ENCODE assay signal across 6 cellular contexts in genomic region chr11:65524010-65524746, GRCh38. TPM values are rescaled to one million over a fixed set of nuclear protein-coding genes. Genes with fewer than 3 reads are reported as not detected.
A peak's percentile ranks its signal among the peaks of the same experiment; 100 is the strongest.
DNase-seq lines count a peak whose midpoint lies in the region; ATAC-seq and TF ChIP-seq lines count a peak whose summit lies in the region.

No MANE protein-coding gene starts in this region.

- H3K4me3 ChIP-seq in BE2C (ENCODE audit: low read depth, low read length) = peak overlapping the region; percentile 41
- no peak overlapping the region for H3K4me3 ChIP-seq in SU-DHL-6 (ENCODE audit: insufficient read depth, low read length, poor library complexity, severe bottlenecking)
- peak overlapping the region; percentile 33 for H3K4me3 ChIP-seq in iPS-15b (ENCODE audit: low read depth, low read length)

- TF ChIP-seq CTCF in BE2C (IDR thresholded peaks at IDR 0.05; ENCODE audit: low read depth, low read length) (no peak), SU-DHL-6 (IDR thresholded peaks at IDR 0.05; ENCODE audit: insufficient read depth, low read length, poor library complexity, severe bottlenecking) (no peak), type B pancreatic cell (conservative IDR thresholded peaks at IDR 0.05) (no peak)

- ATAC-seq in GM21528 (IDR thresholded peaks at IDR 0.05; ENCODE audit: low FRiP score, unreplicated experiment) = no peak

- H4K20me1 ChIP-seq in SU-DHL-6 (ENCODE audit: low read depth, low read length) = no peaks in the 10 kb centered on the region

- H3K4me1 Mint-ChIP-seq in type B pancreatic cell (ENCODE audit: unreplicated experiment) = peaks cover 29% of the 10 kb centered on the region

- H3K79me2 ChIP-seq in SU-DHL-6 (ENCODE audit: insufficient read depth, low read length) = peaks cover 5% of the 10 kb centered on the region; the same call in 1 of the 2 replicates

- H3K9me3 Mint-ChIP-seq in type B pancreatic cell = no peaks in the 10 kb centered on the region

- no peaks in the 10 kb centered on the region for H3K27me3 ChIP-seq in BE2C
- no peaks in the 10 kb centered on the region for H3K27me3 ChIP-seq in SU-DHL-6 (ENCODE audit: low read length)
- peaks cover 8% of the 10 kb centered on the region for H3K27me3 ChIP-seq in iPS-15b (ENCODE audit: control insufficient read depth, insufficient read depth, low read length)

- H3K4me1 ChIP-seq in BE2C = no peaks in the 10 kb centered on the region
- H3K4me1 ChIP-seq in iPS-15b (ENCODE audit: control insufficient read depth, insufficient read depth, low read length) = peaks cover 7% of the 10 kb centered on the region

- H3K9me3 ChIP-seq in BE2C = no peaks in the 10 kb centered on the region
- no peaks in the 10 kb centered on the region for H3K9me3 ChIP-seq in SU-DHL-6 (ENCODE audit: insufficient read depth, low read length)
- no peaks in the 10 kb centered on the region for H3K9me3 ChIP-seq in iPS-15b (ENCODE audit: control insufficient read depth, insufficient read depth, low read length)

- H3K9ac ChIP-seq in SU-DHL-6 (ENCODE audit: low read length) = no peak overlapping the region
- H3K9ac ChIP-seq in iPS-15b (ENCODE audit: low read depth, low read length) = no peak overlapping the region

- H2AFZ ChIP-seq in SU-DHL-6 (ENCODE audit: low read depth, low read length, severe bottlenecking) = no peak overlapping the region

- no peaks in the 10 kb centered on the region for H3K36me3 ChIP-seq in BE2C
- no peaks in the 10 kb centered on the region for H3K36me3 ChIP-seq in SU-DHL-6 (ENCODE audit: low read length)
- H3K36me3 ChIP-seq in iPS-15b (ENCODE audit: control insufficient read depth, insufficient read depth, low read length) = peaks cover 8% of the 10 kb centered on the region

- H3K27me3 Mint-ChIP-seq in type B pancreatic cell = no peaks in the 10 kb centered on the region

- H3K4me3 Mint-ChIP-seq in type B pancreatic cell = peak overlapping the region; percentile 77

- H3F3A ChIP-seq in SU-DHL-6 (ENCODE audit: insufficient read depth) = no peaks in the 10 kb centered on the region; the same call in 1 of the 2 replicates

- no peak for DNase-seq in BE2C
- no peak for DNase-seq in type B pancreatic cell (ENCODE audit: extremely low spot score, unreplicated experiment)
- DNase-seq in stimulated activated CD4-positive, alpha-beta T cell treated with anti-CD3 and anti-CD28 coated beads, Interleukin-2, amount 100 ng/mL, for 48 hours = no peak

- no peaks in the 10 kb centered on the region for H3K9me2 ChIP-seq in SU-DHL-6 (replicated peaks; ENCODE audit: insufficient read depth, low read length)

- H3K27ac Mint-ChIP-seq in type B pancreatic cell = peak overlapping the region; percentile 68

- peak overlapping the region; percentile 36 for H3K4me2 ChIP-seq in SU-DHL-6 (ENCODE audit: low read depth, low read length, poor library complexity, severe bottlenecking)

- H3K36me3 Mint-ChIP-seq in type B pancreatic cell = no peaks in the 10 kb centered on the region

- H3K27ac ChIP-seq in SU-DHL-6 (ENCODE audit: low read depth, low read length) = no peak overlapping the region

RNA-seq across cellular contexts. Expression of gene SCYL1, which starts 0.7 kb away (rescaled TPM):
- polyA plus RNA-seq in BE2C (2012; ENCODE audit: insufficient read depth, insufficient read length, low read depth) = 66.9 TPM
- 79.4 and 80.4 TPM in 2 replicates for total RNA-seq in type B pancreatic cell (ENCODE audit: low replicate concordance)

RNA-seq across cellular contexts. Expression of gene MALAT1, which starts 25.3 kb away (rescaled TPM):
- polyA plus RNA-seq in BE2C (2012; ENCODE audit: insufficient read depth, insufficient read length, low read depth) = 273 TPM
- 4,133 and 6,276 TPM in 2 replicates for total RNA-seq in type B pancreatic cell (ENCODE audit: low replicate concordance)

RNA-seq across cellular contexts. Expression of gene LTBP3, which starts 34.0 kb away (rescaled TPM):
- 99.8 TPM for polyA plus RNA-seq in BE2C (2012; ENCODE audit: insufficient read depth, insufficient read length, low read depth)
- 71.8 and 74.1 TPM in 2 replicates for total RNA-seq in type B pancreatic cell (ENCODE audit: low replicate concordance)

RNA-seq across cellular contexts. Expression of gene ZNRD2, which starts 46.1 kb away (rescaled TPM):
- polyA plus RNA-seq in BE2C (2012; ENCODE audit: insufficient read depth, insufficient read length, low read depth) = 321 TPM
- 32.2 and 33.9 TPM in 2 replicates for total RNA-seq in type B pancreatic cell (ENCODE audit: low replicate concordance)

RNA-seq across cellular contexts. Expression of gene FAM89B, which starts 48.2 kb away (rescaled TPM):
- polyA plus RNA-seq in BE2C (2012; ENCODE audit: insufficient read depth, insufficient read length, low read depth) = 68.0 TPM
- 55.7 and 56.1 TPM in 2 replicates for total RNA-seq in type B pancreatic cell (ENCODE audit: low replicate concordance)
